15 cellular contexts compared by ENCODE assay signal in the genomic region with DNA sequence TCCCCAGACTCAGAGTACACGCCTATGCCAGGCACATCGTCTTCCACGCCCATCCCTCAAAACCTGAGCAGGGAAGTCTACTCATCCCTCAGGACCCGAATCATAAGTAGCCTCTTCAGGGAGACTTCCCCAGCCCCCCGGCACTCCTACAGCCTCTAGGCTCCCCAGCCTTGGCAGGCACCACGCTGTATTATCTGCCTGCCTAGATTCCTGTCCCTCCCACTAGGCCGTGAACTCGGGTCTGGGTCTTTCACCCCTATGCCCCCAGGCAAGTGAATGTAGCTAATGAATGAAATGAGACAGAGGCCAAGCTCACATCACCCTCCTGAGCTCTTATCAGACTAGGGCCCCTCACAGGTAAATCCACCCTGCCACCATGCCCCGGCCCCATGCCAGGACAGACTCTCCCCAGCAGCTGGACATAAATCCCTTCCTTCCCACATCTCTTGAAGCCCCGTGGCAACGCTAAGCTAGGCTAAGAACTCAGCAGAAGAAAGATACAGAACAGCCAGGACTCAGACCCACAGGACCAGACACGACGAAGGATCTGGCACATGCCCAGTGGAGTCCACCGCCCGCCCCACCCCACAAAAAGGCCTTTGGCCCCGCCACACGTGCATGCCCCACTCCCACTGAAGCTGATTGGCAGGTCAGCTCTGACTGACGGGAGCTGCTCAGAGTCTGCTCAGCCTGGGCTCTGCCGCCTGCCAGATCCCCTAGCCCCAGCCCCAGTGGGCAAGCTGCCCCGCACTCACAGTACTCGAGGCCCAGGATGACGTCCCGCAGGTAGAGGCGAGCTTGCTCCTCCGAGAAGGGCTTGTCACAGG. TPM values are rescaled to one million over a fixed set of nuclear protein-coding genes. Genes with fewer than 3 reads are reported as not detected.
DNase-seq lines count a peak whose midpoint lies in the region; ATAC-seq, FAIRE-seq and TF ChIP-seq lines count a peak whose summit lies in the region.
"Had no signal": no experiment of that assay in that cellular context is flagged by ENCODE, and none has a peak within 500 bp of the region (broad histone marks: within the 10 kb centered on the region; RNA-seq: fewer than 3 reads in every experiment).

No MANE protein-coding gene starts in this region.

- H3K4me1 ChIP-seq in astrocyte (ENCODE audit: insufficient read depth, low read length): peaks cover 7% of the 10 kb centered on the region
- H3K4me1 ChIP-seq in small intestine (ENCODE audit: control insufficient read depth in 2 of 2, insufficient read depth in 1 of 2, low read depth in 1 of 2, low read length in 1 of 2): peaks cover 0 to 2% of the 10 kb centered on the region in 2 donors
- H3K4me1 ChIP-seq: parathyroid adenoma had no signal

- no peak for FAIRE-seq in astrocyte (lab: Jason Lieb, UNC)
- no peak for FAIRE-seq in small intestine (lab: Jason Lieb, UNC)

- intact Hi-C loops in left colon (cut with DNase I, micrococcal nuclease): loop anchor here in 1 of 2 donors (10.0 kb wide), 1 partner anchor 515 kb away; no protein-coding TSS in a partner anchor

- 28 to 53% (median 43%) methylated on average over 25 of the region's 25 CpGs for WGBS in small intestine, 3 donors

- no peak overlapping the region for H3K4me3 ChIP-seq in astrocyte (ENCODE audit: insufficient read depth, low read depth, low read length)
- no peak overlapping the region for H3K4me3 ChIP-seq in small intestine (ENCODE audit: low read depth in 1 of 2, low read length in 2 of 2)
- H3K4me3 ChIP-seq: suprapubic skin had no signal

- H3K27ac ChIP-seq in astrocyte (ENCODE audit: low read depth, low read length) (no peak overlapping the region), small intestine (ENCODE audit: low read depth in 1 of 2, low read length in 1 of 2) (peak overlapping the region in 1 of 2 donors; percentile 9)
- H3K27ac ChIP-seq: parathyroid adenoma, suprapubic skin had no signal

- H2AFZ ChIP-seq in astrocyte (ENCODE audit: low read depth, low read length): no peak overlapping the region
- H2AFZ ChIP-seq: parathyroid adenoma had no signal

- peaks cover 9% of the 10 kb centered on the region for H3K36me3 ChIP-seq in astrocyte (ENCODE audit: insufficient read depth, low read length)
- no peaks in the 10 kb centered on the region for H3K36me3 ChIP-seq in small intestine (ENCODE audit: control insufficient read depth in 2 of 2, insufficient read depth in 2 of 2, low read length in 2 of 2)

- no peaks in the 10 kb centered on the region for H3K79me2 ChIP-seq in astrocyte (ENCODE audit: insufficient read depth, low read length)
- H3K79me2 ChIP-seq: parathyroid adenoma had no signal

- H3K27ac Mint-ChIP-seq in astrocyte (ENCODE audit: unreplicated experiment): peak overlapping the region; percentile 28
- H3K27ac Mint-ChIP-seq: activated CD8-positive, alpha-beta T cell treated with anti-CD3 and anti-CD28 coated beads for 36 hours; activated T-helper 2 cell treated with anti-CD3 and anti-CD28 coated beads, Interferon-gamma antibody, Interleukin-2, Interleukin-4, amounts not matched to agents 10 μg/mL and 5 μg/mL and 100 μg/mL, durations not matched to agents 14 hours and 24 hours and 36 hours; CD4-positive, alpha-beta T cell had no signal

- H3K4me3 Mint-ChIP-seq in astrocyte (ENCODE audit: unreplicated experiment): peak overlapping the region; percentile 51
- H3K4me3 Mint-ChIP-seq: activated CD8-positive, alpha-beta T cell treated with anti-CD3 and anti-CD28 coated beads for 36 hours; CD4-positive, alpha-beta T cell had no signal

- H4K20me1 ChIP-seq in astrocyte (ENCODE audit: insufficient read depth, low read length): peaks cover 8% of the 10 kb centered on the region

- H3K4me1 Mint-ChIP-seq in astrocyte (ENCODE audit: low read depth, unreplicated experiment): peaks cover 12% of the 10 kb centered on the region

- H3K9me3 Mint-ChIP-seq in astrocyte (ENCODE audit: unreplicated experiment): no peaks in the 10 kb centered on the region
- H3K9me3 Mint-ChIP-seq: activated CD8-positive, alpha-beta T cell treated with anti-CD3 and anti-CD28 coated beads for 36 hours; activated T-helper 2 cell treated with anti-CD3 and anti-CD28 coated beads, Interferon-gamma antibody, Interleukin-2, Interleukin-4, amounts not matched to agents 10 μg/mL and 5 μg/mL and 100 μg/mL, durations not matched to agents 14 hours and 24 hours and 36 hours; CD4-positive, alpha-beta T cell had no signal

- H3K4me2 ChIP-seq in astrocyte (ENCODE audit: low read length): no peak overlapping the region

- no peak for TF ChIP-seq CTCF in astrocyte (IDR thresholded peaks at IDR 0.05; ENCODE audit: insufficient read depth, low read depth, low read length)

- H3K27me3 ChIP-seq in astrocyte (ENCODE audit: insufficient read depth, low read length): no peaks in the 10 kb centered on the region
- no peaks in the 10 kb centered on the region for H3K27me3 ChIP-seq in small intestine (ENCODE audit: control insufficient read depth in 2 of 2, insufficient read depth in 2 of 2, low read length in 2 of 2)
- H3K27me3 ChIP-seq: suprapubic skin had no signal

- H3K9ac ChIP-seq in astrocyte (ENCODE audit: low read length): peak overlapping the region; percentile 39
- H3K9ac ChIP-seq: parathyroid adenoma had no signal

- peak; percentile 14 for DNase-seq in NCI-H2227 (lab: John Stamatoyannopoulos, UW; ENCODE audit: unreplicated experiment)
- DNase-seq in NCI-H2227 treated with DMSO at 0.1 percent for 48 hours (lab: John Stamatoyannopoulos, UW): no peak
- no peak for DNase-seq in astrocyte (ENCODE audit: low read depth)
- DNase-seq in left colon: no peak
- DNase-seq in small intestine: peak; percentile 89
- DNase-seq in midbrain (lab: John Stamatoyannopoulos, UW): no peak
- DNase-seq: activated CD8-positive, alpha-beta T cell treated with anti-CD3 and anti-CD28 coated beads for 36 hours; CD4-positive, alpha-beta T cell; HCEC 1CT; stimulated activated CD4-positive, alpha-beta T cell treated with anti-CD3 and anti-CD28 coated beads, Interleukin-15, amount 100 ng/mL, for 24 hours had no signal

- no peaks in the 10 kb centered on the region for H3K27me3 Mint-ChIP-seq in astrocyte (ENCODE audit: low read depth, unreplicated experiment)
- H3K27me3 Mint-ChIP-seq: activated CD8-positive, alpha-beta T cell treated with anti-CD3 and anti-CD28 coated beads for 36 hours; CD4-positive, alpha-beta T cell had no signal

- peaks cover 15% of the 10 kb centered on the region for H3K36me3 Mint-ChIP-seq in astrocyte (ENCODE audit: low read depth, unreplicated experiment)

- no peaks in the 10 kb centered on the region for H3K9me3 ChIP-seq in astrocyte (ENCODE audit: insufficient read depth, low read depth, low read length)
- H3K9me3 ChIP-seq in small intestine (ENCODE audit: control insufficient read depth, low read depth): no peaks in the 10 kb centered on the region
- H3K9me3 ChIP-seq: suprapubic skin had no signal

- peak; percentile 73 for ATAC-seq in left colon
- no peak for ATAC-seq in HG03280 (IDR thresholded peaks at IDR 0.05; ENCODE audit: unreplicated experiment)
- no peak for ATAC-seq in activated CD4-positive, CD25-positive, alpha-beta regulatory T cell treated with anti-CD3 and anti-CD28 coated beads, Interleukin-2, amount 50 U/mL, for 24 hours
- ATAC-seq: activated CD8-positive, alpha-beta T cell treated with anti-CD3 and anti-CD28 coated beads for 36 hours had no signal

RNA-seq across cellular contexts. Expression of gene CAMKK1, which starts 13.0 kb away (rescaled TPM):
- total RNA-seq in astrocyte (3.8 and 5.1 TPM in 2 replicates), left colon (1 to 10 TPM; 5.0 to 6.3 TPM)
- polyA plus RNA-seq in small intestine: 1 to 10 TPM in 2 of 3 donors, under 1 TPM in 1; 0.22 to 3.9 (median 2.4) TPM

RNA-seq across cellular contexts. Expression of gene NCBP3, which starts 33.8 kb away (rescaled TPM):
- total RNA-seq in astrocyte: 44.5 and 46.7 TPM in 2 replicates
- total RNA-seq in left colon: 10 to 100 TPM; 35.9 to 42.5 TPM
- 10 to 100 TPM; 14.9 to 26.4 (median 15.9) TPM for polyA plus RNA-seq in small intestine

RNA-seq across cellular contexts. Expression of gene P2RX1, which starts 36.5 kb away (rescaled TPM):
- not detected in 2 replicates for total RNA-seq in astrocyte
- total RNA-seq in left colon: 1 to 10 TPM; 2.8 to 5.9 TPM
- 1 to 10 TPM in 2 of 3 donors, not detected in 1; 2.2 to 3.2 TPM for polyA plus RNA-seq in small intestine

Comparison
In these comparisons a context has a peak if more than half of its experiments do, and no peak if none do; other contexts are left out.
1. DNase-seq: peak in NCI-H2227 (single experiment) and small intestine (single experiment); none in NCI-H2227 treated with DMSO at 0.1 percent for 48 hours (single experiment), astrocyte (single experiment), left colon (0 of 2) and midbrain (single experiment).